ENCODE assay signal across 1 cellular context in genomic region chr15:85024003-85024402, GRCh38.
TF ChIP-seq lines count a peak whose summit lies in the region.

No MANE protein-coding gene starts in this region.

TF ChIP-seq in K562, 482 proteins besides CTCF, POLR2A, EP300 and RAD21 (continued from another document and continues in another):
- TF ChIP-seq DLX4 (CRISPR knock-in tag; IDR thresholded peaks at IDR 0.05) = no peak
- peak; percentile 82 for TF ChIP-seq CBFA2T3 (IDR thresholded peaks at IDR 0.05)
- TF ChIP-seq SMARCA4 (IDR thresholded peaks at IDR 0.05) = peak; percentile 55; the same call in 1 of the 2 replicates
- TF ChIP-seq FOXM1 (IDR thresholded peaks at IDR 0.05; ENCODE audit: low read depth) = no peak; the same call in 1 of the 2 replicates
- TF ChIP-seq FOXM1 (CRISPR knock-in tag; IDR thresholded peaks at IDR 0.05; ENCODE audit: low read depth) = no peak
- TF ChIP-seq THAP7 (CRISPR knock-in tag; IDR thresholded peaks at IDR 0.05) = no peak
- no peak for TF ChIP-seq FOXK2 (conservative IDR thresholded peaks at IDR 0.05 in 1 of 2, IDR thresholded peaks at IDR 0.05 in 1 of 2; ENCODE audit: low read depth in 2 of 2)
- TF ChIP-seq ZNF740 (CRISPR knock-in tag; IDR thresholded peaks at IDR 0.05) = no peak
- no peak for TF ChIP-seq ZNF740 (tag; IDR thresholded peaks at IDR 0.05)
- TF ChIP-seq ATF7 (IDR thresholded peaks at IDR 0.05) = peak; percentile 69
- TF ChIP-seq SIN3B (IDR thresholded peaks at IDR 0.05; ENCODE audit: low read depth) = no peak
- TF ChIP-seq SMARCA5 (IDR thresholded peaks at IDR 0.05) = no peak
- TF ChIP-seq TAL1 (IDR thresholded peaks at IDR 0.05) = peak; percentile 64
- no peak for TF ChIP-seq ARHGAP35 (IDR thresholded peaks at IDR 0.05; ENCODE audit: partially characterized antibody)
- no peak for TF ChIP-seq ZNF224 (CRISPR knock-in tag; IDR thresholded peaks at IDR 0.05)
- peak in 1 of 2 experiments; percentile 45; a peak in 1 of 4 replicates for TF ChIP-seq RCOR1 (IDR thresholded peaks at IDR 0.05; ENCODE audit: borderline replicate concordance in 1 of 2, low read depth in 2 of 2, low read length in 2 of 2)
- TF ChIP-seq ARID3A (IDR thresholded peaks at IDR 0.05; ENCODE audit: borderline replicate concordance, low read depth, low read length) = no peak
- no peak for TF ChIP-seq ELF4 (CRISPR knock-in tag; IDR thresholded peaks at IDR 0.05)
- no peak for TF ChIP-seq ZBTB17 (CRISPR knock-in tag; IDR thresholded peaks at IDR 0.05)
- TF ChIP-seq HMGN3 (IDR thresholded peaks at IDR 0.05; ENCODE audit: borderline replicate concordance, extremely low read depth, insufficient read length, low read depth, low read length) = peak; percentile 12
- peak; percentile 35; the same call in 1 of the 2 replicates for TF ChIP-seq NFIC (IDR thresholded peaks at IDR 0.05)
- no peak for TF ChIP-seq ESRRB (CRISPR knock-in tag; IDR thresholded peaks at IDR 0.05; ENCODE audit: borderline replicate concordance)
- no peak for TF ChIP-seq TSC22D4 (tag; IDR thresholded peaks at IDR 0.05)
- no peak for TF ChIP-seq KLF13 (tag; IDR thresholded peaks at IDR 0.05; ENCODE audit: borderline replicate concordance, low read depth)
- peak; percentile 76; the same call in 1 of the 2 replicates for TF ChIP-seq CTBP1 (IDR thresholded peaks at IDR 0.05; ENCODE audit: borderline replicate concordance)
- TF ChIP-seq ZKSCAN1 (IDR thresholded peaks at IDR 0.05; ENCODE audit: low read depth, low read length) = no peak
- TF ChIP-seq SREBF1 (IDR thresholded peaks at IDR 0.05; ENCODE audit: borderline replicate concordance, low read depth, low read length) = no peak
- no peak for TF ChIP-seq LEF1 (IDR thresholded peaks at IDR 0.05)
- peak; percentile 87; the same call in 1 of the 2 replicates for TF ChIP-seq GATAD2A (IDR thresholded peaks at IDR 0.05)
- TF ChIP-seq PPARD (CRISPR knock-in tag; IDR thresholded peaks at IDR 0.05) = no peak
- no peak for TF ChIP-seq ZNF280B (CRISPR knock-in tag; IDR thresholded peaks at IDR 0.05)
- no peak for TF ChIP-seq U2AF2 (optimal IDR thresholded peaks at IDR 0.05; ENCODE audit: low read depth, low read length)
- TF ChIP-seq ZNF282 (CRISPR knock-in tag; IDR thresholded peaks at IDR 0.05) = no peak
- no peak for TF ChIP-seq ZNF589 (CRISPR knock-in tag; IDR thresholded peaks at IDR 0.05; ENCODE audit: low read depth)
- no peak for TF ChIP-seq NR3C1 (CRISPR knock-in tag; IDR thresholded peaks at IDR 0.05)
- TF ChIP-seq FOXP1 (CRISPR knock-in tag; IDR thresholded peaks at IDR 0.05) = no peak
- TF ChIP-seq ZNF395 (CRISPR knock-in tag; IDR thresholded peaks at IDR 0.05) = no peak
- TF ChIP-seq ZNF12 (CRISPR knock-in tag; IDR thresholded peaks at IDR 0.05) = no peak
- TF ChIP-seq DPF2 (IDR thresholded peaks at IDR 0.05) = peak; percentile 63; the same call in 1 of the 2 replicates
- TF ChIP-seq NR1H2 (CRISPR knock-in tag; IDR thresholded peaks at IDR 0.05) = no peak
- no peak for TF ChIP-seq USF2 (CRISPR knock-in tag; IDR thresholded peaks at IDR 0.05)
- TF ChIP-seq ARNT (IDR thresholded peaks at IDR 0.05) = no peak
- no peak for TF ChIP-seq SMARCB1 (IDR thresholded peaks at IDR 0.05; ENCODE audit: insufficient read length, low read depth)
- TF ChIP-seq PYGO2 (tag; IDR thresholded peaks at IDR 0.05) = no peak
- no peak for TF ChIP-seq TAF15 (IDR thresholded peaks at IDR 0.05; ENCODE audit: low read depth, low read length)
- TF ChIP-seq ZNF133 (CRISPR knock-in tag; IDR thresholded peaks at IDR 0.05) = no peak
- TF ChIP-seq TARDBP (IDR thresholded peaks at IDR 0.05) = no peak
- TF ChIP-seq ZFP36 (IDR thresholded peaks at IDR 0.05; ENCODE audit: low read depth, low read length, partially characterized antibody) = no peak
- TF ChIP-seq BCL6 (CRISPR knock-in tag; IDR thresholded peaks at IDR 0.05) = no peak
- TF ChIP-seq RERE (CRISPR knock-in tag; IDR thresholded peaks at IDR 0.05; ENCODE audit: borderline replicate concordance) = no peak
- TF ChIP-seq NCOR1 (IDR thresholded peaks at IDR 0.05) = peak; percentile 56
- TF ChIP-seq ZFP91 (CRISPR knock-in tag; IDR thresholded peaks at IDR 0.05) = peak; percentile 85
- no peak for TF ChIP-seq IRF2 (CRISPR knock-in tag; IDR thresholded peaks at IDR 0.05)
- TF ChIP-seq ZNF551 (CRISPR knock-in tag; IDR thresholded peaks at IDR 0.05) = no peak
- peak; percentile 62 for TF ChIP-seq ZEB2 (IDR thresholded peaks at IDR 0.05)
- TF ChIP-seq SMC3 (conservative IDR thresholded peaks at IDR 0.05; ENCODE audit: insufficient read depth, low read depth, low read length) = no peak
- no peak for TF ChIP-seq POU5F1 (IDR thresholded peaks at IDR 0.05; ENCODE audit: borderline replicate concordance, low read depth, low read length, partially characterized antibody)
- TF ChIP-seq ZNF324 (CRISPR knock-in tag; IDR thresholded peaks at IDR 0.05) = no peak
- no peak for TF ChIP-seq MTA3 (IDR thresholded peaks at IDR 0.05; ENCODE audit: borderline replicate concordance)
- TF ChIP-seq ZNF785 (CRISPR knock-in tag; IDR thresholded peaks at IDR 0.05) = no peak
- peak; percentile 66 for TF ChIP-seq TEAD4 (IDR thresholded peaks at IDR 0.05; ENCODE audit: low read length)
- no peak for TF ChIP-seq TEAD4 (CRISPR knock-in tag; IDR thresholded peaks at IDR 0.05; ENCODE audit: borderline replicate concordance)
- TF ChIP-seq STAG1 (CRISPR knock-in tag; IDR thresholded peaks at IDR 0.05; ENCODE audit: borderline replicate concordance) = no peak
- no peak for TF ChIP-seq CREB3 (tag; conservative IDR thresholded peaks at IDR 0.05; ENCODE audit: low read depth)
- no peak for TF ChIP-seq TAF9B (IDR thresholded peaks at IDR 0.05; ENCODE audit: partially characterized antibody)
